Comparison of ENCODE assay signal across 29 cellular contexts in genomic region chr11:121082219-121082618, GRCh38. TPM values are rescaled to one million over a fixed set of nuclear protein-coding genes. Genes with fewer than 3 reads are reported as not detected.
"Had no signal": no experiment of that assay in that cellular context is flagged by ENCODE, and none has a peak within 500 bp of the region (broad histone marks: within the 10 kb centered on the region; RNA-seq: fewer than 3 reads in every experiment).

No MANE protein-coding gene starts in this region.

- H3K36me3 ChIP-seq: breast epithelium, colonic mucosa had no signal

- H3K4me1 Mint-ChIP-seq: brain had no signal

- ATAC-seq: activated naive CD4-positive, alpha-beta T cell treated with anti-CD3 and anti-CD28 coated beads, Interleukin-2, amount 50 U/mL, for 72 hours; activated T-cell treated with anti-CD3 and anti-CD28 coated beads, Interleukin-2, amount 50 U/mL, for 72 hours had no signal

- H3K4me3 Mint-ChIP-seq: activated CD4-positive, alpha-beta memory T cell treated with anti-CD3 and anti-CD28 coated beads, Interleukin-2, amount 10 ng/mL, durations not matched to agents 7 days and 5 days; activated CD4-positive, alpha-beta T cell treated with anti-CD3 and anti-CD28 coated beads, Interleukin-2, amount 10 ng/mL, durations not matched to agents 7 days and 5 days; activated naive CD4-positive, alpha-beta T cell treated with anti-CD3 and anti-CD28 coated beads, Interleukin-2, amount 10 ng/mL, durations not matched to agents 7 days and 5 days; activated naive CD8-positive, alpha-beta T cell treated with anti-CD3 and anti-CD28 coated beads, Interleukin-2, amount 10 ng/mL, durations not matched to agents 7 days and 5 days; activated T-cell treated with anti-CD3 and anti-CD28 coated beads, Interleukin-2, amount 50 U/mL, for 24 hours; activated T-cell treated with anti-CD3 and anti-CD28 coated beads, Interleukin-2, amount 50 U/mL, for 72 hours; brain had no signal

- H3K27me3 ChIP-seq: ascending aorta, breast epithelium, cardiac muscle cell, colonic mucosa, esophagus squamous epithelium had no signal

- H3K27ac Mint-ChIP-seq: activated CD4-positive, alpha-beta memory T cell treated with anti-CD3 and anti-CD28 coated beads, Interleukin-2, amount 10 ng/mL, durations not matched to agents 7 days and 5 days; activated CD4-positive, alpha-beta T cell treated with anti-CD3 and anti-CD28 coated beads, Interleukin-2, amount 10 ng/mL, durations not matched to agents 7 days and 5 days; activated naive CD4-positive, alpha-beta T cell treated with anti-CD3 and anti-CD28 coated beads, Interleukin-2, amount 10 ng/mL, durations not matched to agents 7 days and 5 days; activated naive CD4-positive, alpha-beta T cell treated with anti-CD3 and anti-CD28 coated beads, Interleukin-2, amount 50 U/mL, for 72 hours; activated naive CD8-positive, alpha-beta T cell treated with anti-CD3 and anti-CD28 coated beads, Interleukin-2, amount 10 ng/mL, durations not matched to agents 7 days and 5 days; activated T-cell treated with anti-CD3 and anti-CD28 coated beads, Interleukin-2, amount 50 U/mL, for 24 hours; activated T-cell treated with anti-CD3 and anti-CD28 coated beads, Interleukin-2, amount 50 U/mL, for 72 hours; brain had no signal

- DNase-seq: activated CD4-positive, alpha-beta memory T cell treated with anti-CD3 and anti-CD28 coated beads, Interleukin-2, amount 10 ng/mL, durations not matched to agents 7 days and 5 days; activated CD4-positive, alpha-beta T cell treated with anti-CD3 and anti-CD28 coated beads for 4 hours; activated CD4-positive, alpha-beta T cell treated with anti-CD3 and anti-CD28 coated beads, Interleukin-2, amount 10 ng/mL, durations not matched to agents 7 days and 5 days; activated CD4-positive, alpha-beta T cell treated with anti-CD3 and anti-CD28 coated beads, Interleukin-2, amount 50 U/mL, for 4 hours; activated CD4-positive, CD25-positive, alpha-beta regulatory T cell; activated CD4-positive, CD25-positive, alpha-beta regulatory T cell treated with anti-CD3 and anti-CD28 coated beads, Interleukin-2, amount 50 U/mL, for 72 hours; activated CD8-positive, alpha-beta memory T cell treated with anti-CD3 and anti-CD28 coated beads, Interleukin-2, amount 50 U/mL, for 48 hours; activated gamma-delta T cell; activated naive CD4-positive, alpha-beta T cell; activated naive CD8-positive, alpha-beta T cell treated with anti-CD3 and anti-CD28 coated beads, Interleukin-2, amount 10 ng/mL, durations not matched to agents 7 days and 5 days; activated T-cell treated with anti-CD3 and anti-CD28 coated beads for 4 hours; activated T-cell treated with anti-CD3 and anti-CD28 coated beads, Interleukin-2, amount 50 U/mL, for 24 hours; activated T-cell treated with anti-CD3 and anti-CD28 coated beads, Interleukin-2, amount 50 U/mL, for 72 hours; central memory CD4-positive, alpha-beta T cell; cerebellar nuclear complex; colonic mucosa; effector CD8-positive, alpha-beta T cell; esophagus squamous epithelium; head of caudate nucleus; T-helper 2 cell had no signal

- H3K4me3 ChIP-seq: ascending aorta, breast epithelium, cardiac muscle cell, colonic mucosa, esophagus squamous epithelium had no signal

- H3K4me1 ChIP-seq: ascending aorta, breast epithelium, colonic mucosa, esophagus squamous epithelium had no signal

- H3K36me3 Mint-ChIP-seq: activated naive CD4-positive, alpha-beta T cell treated with anti-CD3 and anti-CD28 coated beads, Interleukin-2, amount 50 U/mL, for 72 hours had no signal

- H3K27ac ChIP-seq: ascending aorta, breast epithelium, cardiac muscle cell, colonic mucosa, epithelial cell of prostate, esophagus squamous epithelium had no signal

- H3K9me3 ChIP-seq: ascending aorta, breast epithelium, colonic mucosa, esophagus squamous epithelium had no signal

- H3K9me3 Mint-ChIP-seq: activated CD4-positive, alpha-beta memory T cell treated with anti-CD3 and anti-CD28 coated beads, Interleukin-2, amount 10 ng/mL, durations not matched to agents 7 days and 5 days; activated CD4-positive, alpha-beta T cell treated with anti-CD3 and anti-CD28 coated beads, Interleukin-2, amount 10 ng/mL, durations not matched to agents 7 days and 5 days; activated naive CD4-positive, alpha-beta T cell treated with anti-CD3 and anti-CD28 coated beads, Interleukin-2, amount 10 ng/mL, durations not matched to agents 7 days and 5 days; activated naive CD4-positive, alpha-beta T cell treated with anti-CD3 and anti-CD28 coated beads, Interleukin-2, amount 50 U/mL, for 72 hours; activated naive CD8-positive, alpha-beta T cell treated with anti-CD3 and anti-CD28 coated beads, Interleukin-2, amount 10 ng/mL, durations not matched to agents 7 days and 5 days; activated T-cell treated with anti-CD3 and anti-CD28 coated beads, Interleukin-2, amount 50 U/mL, for 24 hours; activated T-cell treated with anti-CD3 and anti-CD28 coated beads, Interleukin-2, amount 50 U/mL, for 72 hours; brain had no signal

- H3K27me3 Mint-ChIP-seq: activated CD4-positive, alpha-beta memory T cell treated with anti-CD3 and anti-CD28 coated beads, Interleukin-2, amount 10 ng/mL, durations not matched to agents 7 days and 5 days; activated CD4-positive, alpha-beta T cell treated with anti-CD3 and anti-CD28 coated beads, Interleukin-2, amount 10 ng/mL, durations not matched to agents 7 days and 5 days; activated naive CD4-positive, alpha-beta T cell treated with anti-CD3 and anti-CD28 coated beads, Interleukin-2, amount 10 ng/mL, durations not matched to agents 7 days and 5 days; activated naive CD8-positive, alpha-beta T cell treated with anti-CD3 and anti-CD28 coated beads, Interleukin-2, amount 10 ng/mL, durations not matched to agents 7 days and 5 days; activated T-cell treated with anti-CD3 and anti-CD28 coated beads, Interleukin-2, amount 50 U/mL, for 24 hours; brain had no signal

- FAIRE-seq: endometrium, frontal cortex had no signal

RNA-seq across cellular contexts. Expression of gene TECTA, which starts 18.8 kb away (rescaled TPM):
- total RNA-seq: ascending aorta had no signal
